ENCODE assay signal across 8 cellular contexts in genomic region chr3:99817437-99818240, GRCh38. TPM values are rescaled to one million over a fixed set of nuclear protein-coding genes. Genes with fewer than 3 reads are reported as not detected.
A peak's percentile ranks its signal among the peaks of the same experiment; 100 is the strongest.
DNase-seq lines count a peak whose midpoint lies in the region; ATAC-seq and TF ChIP-seq lines count a peak whose summit lies in the region.

Gene CMSS1 (plus strand): TSS chr3:99817862.

- intact Hi-C loops in T-helper 2 cell treated with Interferon-gamma antibody and Interleukin-4, amounts not matched to agents 100 ng/mL and 5 ng/mL, for 36 hours (cut with micrococcal nuclease): loop anchor here (1.0 to 10.0 kb wide), 11 partner anchors 393 to 1993 kb away; partner anchors contain the start of genes ADGRG7, CPOX, CRYBG3 and DCBLD2
- intact Hi-C loops in uterus (cut with DNase I; ENCODE audit: low total_unique reads): no loop called here

- H3K27ac ChIP-seq in right atrium auricular region (peak within 1 kb of the TSS; percentile 88 to 90), uterus (peak within 1 kb of the TSS; percentile 87 to 93)

- peak; percentile 92 for ATAC-seq in GM18499 (IDR thresholded peaks at IDR 0.05; ENCODE audit: insufficient read depth, unreplicated experiment)
- ATAC-seq in HG02943 (IDR thresholded peaks at IDR 0.05; ENCODE audit: low read depth, unreplicated experiment): peak; percentile 97

- no peaks in the 10 kb centered on the region for H3K36me3 ChIP-seq in right atrium auricular region
- H3K36me3 ChIP-seq in uterus: no peaks in the 10 kb centered on the region

- H3K4me1 ChIP-seq in right atrium auricular region: peaks cover 0 to 18% of the 10 kb centered on the region in 2 donors
- H3K4me1 ChIP-seq in uterus: peaks cover 0 to 4% of the 10 kb centered on the region in 2 donors

- TF ChIP-seq POLR2A in uterus (IDR thresholded peaks at IDR 0.05): peak; percentile 65 to 73

- peak in 1 of 2 donors; percentile 44 for TF ChIP-seq CTCF in right atrium auricular region (IDR thresholded peaks at IDR 0.05)
- TF ChIP-seq CTCF in uterus (IDR thresholded peaks at IDR 0.05): peak in 3 of 4 experiments; percentile 12 to 40 (median 38)

- H3K27me3 ChIP-seq in right atrium auricular region: no peaks in the 10 kb centered on the region
- H3K27me3 ChIP-seq in uterus: no peaks in the 10 kb centered on the region

- H3K4me3 ChIP-seq in right atrium auricular region: peak within 1 kb of the TSS; percentile 64 to 80
- peak within 1 kb of the TSS; percentile 45 to 83 for H3K4me3 ChIP-seq in uterus

- peak; percentile 40 for DNase-seq in NCI-H187 treated with DMSO at 0.1 percent for 48 hours (lab: John Stamatoyannopoulos, UW)
- peak in 57 of 58 donors; percentile 47 to 94 (median 84) for DNase-seq in anterior cingulate cortex (lab: John Stamatoyannopoulos, UW)
- peak; percentile 94 for DNase-seq in right atrium auricular region (ENCODE audit: low spot score)
- peak; percentile 71 for DNase-seq in pulmonary artery endothelial cell (ENCODE audit: low read depth, low spot score)
- peak; percentile 93 to 94 for DNase-seq in uterus

- H3K9me3 ChIP-seq in right atrium auricular region (no peaks in the 10 kb centered on the region), uterus (no peaks in the 10 kb centered on the region)

RNA-seq across cellular contexts. Expression of gene CMSS1, which starts in this region (rescaled TPM):
- total RNA-seq in T-helper 2 cell treated with Interferon-gamma antibody and Interleukin-4, amounts not matched to agents 100 ng/mL and 5 ng/mL, for 36 hours: 53.2 and 56.4 TPM in 2 replicates
- 10 to 100 TPM in 1 of 2 donors, 1 to 10 TPM in 1; 5.7 to 17.7 TPM for total RNA-seq in right atrium auricular region
- total RNA-seq in pulmonary artery endothelial cell: 15.0 and 23.0 TPM in 2 replicates
- 10 to 100 TPM in 3 of 4 donors, 1 to 10 TPM in 1; 1.8 to 41.2 (median 17.0) TPM for total RNA-seq in uterus

Comparison
In these comparisons a context has a peak if more than half of its experiments do, and no peak if none do; other contexts are left out.
1. Peak in every context shown above with its lines: DNase-seq, ATAC-seq, H3K4me3 ChIP-seq and H3K27ac ChIP-seq.
2. DNase-seq: peak in every context shown above with its lines; median percentile 94 in right atrium auricular region; 94 in uterus; 84 in anterior cingulate cortex; 71 in pulmonary artery endothelial cell; 40 in NCI-H187 treated with DMSO at 0.1 percent for 48 hours.